ENCODE assay signal across 8 cellular contexts in genomic region chr3:45688194-45688881, GRCh38. TPM values are rescaled to one million over a fixed set of nuclear protein-coding genes. Genes with fewer than 3 reads are reported as not detected.
A peak's percentile ranks its signal among the peaks of the same experiment; 100 is the strongest.
DNase-seq lines count a peak whose midpoint lies in the region; ATAC-seq and TF ChIP-seq lines count a peak whose summit lies in the region.

No MANE protein-coding gene starts in this region.

- no peaks in the 10 kb centered on the region for H3K9me3 Mint-ChIP-seq in stimulated activated effector memory CD8-positive, alpha-beta T cell treated with anti-CD3 and anti-CD28 coated beads, Interleukin-12 subunit alpha, Interleukin-12 subunit beta, amount 100 ng/mL, for 72 hours

- in situ Hi-C loops in brain microvascular endothelial cell (cut with HindIII; ENCODE audit: low pct_ligation_motif_present, low sequenced_read_pairs) = no loop called here

- ATAC-seq in stimulated activated effector memory CD8-positive, alpha-beta T cell treated with anti-CD3 and anti-CD28 coated beads, Interleukin-12 subunit alpha, Interleukin-12 subunit beta, amount 100 ng/mL, for 72 hours = no peak
- ATAC-seq in HG02840 (IDR thresholded peaks at IDR 0.05; ENCODE audit: low FRiP score, unreplicated experiment) = no peak

- DNase-seq in DMS53 (lab: John Stamatoyannopoulos, UW) (peak; percentile 61), DMS53 treated with DMSO at 0.1 percent for 48 hours (lab: John Stamatoyannopoulos, UW; ENCODE audit: unreplicated experiment) (no peak), SJCRH30 (peak; percentile 70 to 83), brain microvascular endothelial cell (no peak), kidney epithelial cell (ENCODE audit: low read depth) (no peak)
- peak; percentile 32 for DNase-seq in Jurkat, Clone E6-1 (ENCODE audit: low read depth, low spot score)
- DNase-seq in stimulated activated effector memory CD8-positive, alpha-beta T cell treated with anti-CD3 and anti-CD28 coated beads, Interleukin-12 subunit alpha, Interleukin-12 subunit beta, amount 100 ng/mL, for 72 hours (ENCODE audit: low spot score in 2 of 2) = peak in 1 of 2 donors; percentile 73

- H3K27ac Mint-ChIP-seq in stimulated activated effector memory CD8-positive, alpha-beta T cell treated with anti-CD3 and anti-CD28 coated beads, Interleukin-12 subunit alpha, Interleukin-12 subunit beta, amount 100 ng/mL, for 72 hours = peak overlapping the region; percentile 99

- peaks cover 35% of the 10 kb centered on the region for H3K36me3 Mint-ChIP-seq in stimulated activated effector memory CD8-positive, alpha-beta T cell treated with anti-CD3 and anti-CD28 coated beads, Interleukin-12 subunit alpha, Interleukin-12 subunit beta, amount 100 ng/mL, for 72 hours

- H3K4me3 Mint-ChIP-seq in stimulated activated effector memory CD8-positive, alpha-beta T cell treated with anti-CD3 and anti-CD28 coated beads, Interleukin-12 subunit alpha, Interleukin-12 subunit beta, amount 100 ng/mL, for 72 hours = peak overlapping the region; percentile 71

- H3K4me1 Mint-ChIP-seq in stimulated activated effector memory CD8-positive, alpha-beta T cell treated with anti-CD3 and anti-CD28 coated beads, Interleukin-12 subunit alpha, Interleukin-12 subunit beta, amount 100 ng/mL, for 72 hours = peaks cover 47% of the 10 kb centered on the region

- no peaks in the 10 kb centered on the region for H3K9me3 ChIP-seq in SJCRH30 (replicated peaks)

- H3K36me3 ChIP-seq in SJCRH30 = no peaks in the 10 kb centered on the region; the same call in 1 of the 2 replicates
- peaks cover 10% of the 10 kb centered on the region for H3K36me3 ChIP-seq in brain microvascular endothelial cell (replicated peaks)
- H3K36me3 ChIP-seq in kidney epithelial cell (ENCODE audit: control insufficient read depth, insufficient read depth, low read length) = no peaks in the 10 kb centered on the region

- H3K27me3 ChIP-seq in SJCRH30 (no peaks in the 10 kb centered on the region), brain microvascular endothelial cell (replicated peaks) (no peaks in the 10 kb centered on the region), kidney epithelial cell (ENCODE audit: control insufficient read depth, insufficient read depth, low read length) (no peaks in the 10 kb centered on the region)

- peak overlapping the region; percentile 73 for H3K4me3 ChIP-seq in Jurkat, Clone E6-1 (ENCODE audit: low read length)
- H3K4me3 ChIP-seq in SJCRH30 (peak overlapping the region; percentile 69), brain microvascular endothelial cell (ENCODE audit: low read depth, low read length) (peak overlapping the region; percentile 84), kidney epithelial cell (ENCODE audit: low read depth, low read length) (peak overlapping the region; percentile 87)

- TF ChIP-seq CTCF in brain microvascular endothelial cell (IDR thresholded peaks at IDR 0.05; ENCODE audit: low read depth, low read length, missing control alignments) (no peak), kidney epithelial cell (IDR thresholded peaks at IDR 0.05; ENCODE audit: insufficient read depth, low read length, poor library complexity, severe bottlenecking) (no peak)

- peak overlapping the region; percentile 55 for H3K27ac ChIP-seq in SJCRH30
- no peak overlapping the region for H3K27ac ChIP-seq in brain microvascular endothelial cell

- no peaks in the 10 kb centered on the region; the same call in 1 of the 2 replicates for H3K4me1 ChIP-seq in SJCRH30

RNA-seq across cellular contexts. Expression of gene SACM1L, which starts 0.9 kb away (rescaled TPM):
- 75.0 TPM for polyA plus RNA-seq in Jurkat, Clone E6-1 (2012; ENCODE audit: insufficient read depth, insufficient read length)
- 21.7 and 25.0 TPM in 2 replicates for total RNA-seq in SJCRH30 (2014; rRNA removed; shearing (Covaris generic))
- 19.8 and 27.8 TPM in 2 replicates for total RNA-seq in kidney epithelial cell

Comparison
In these comparisons a context has a peak if more than half of its experiments do, and no peak if none do; other contexts are left out.
1. DNase-seq: peak in DMS53 (single experiment), Jurkat, Clone E6-1 (single experiment) and SJCRH30 (2 of 2); none in DMS53 treated with DMSO at 0.1 percent for 48 hours (single experiment), brain microvascular endothelial cell (single experiment) and kidney epithelial cell (single experiment).
2. Peak in every context shown above with its lines, with median percentiles within 50 percentile points of each other: H3K4me3 ChIP-seq.